1 cellular context compared by ENCODE assay signal in genomic region chr17:13127921-13128582, GRCh38.
A peak's percentile ranks its signal among the peaks of the same experiment; 100 is the strongest.
TF ChIP-seq lines count a peak whose summit lies in the region.

No MANE protein-coding gene starts in this region.

TF ChIP-seq in K562, 482 proteins besides CTCF, POLR2A, EP300 and RAD21 (continued from another document):
- TF ChIP-seq ATF3 (IDR thresholded peaks at IDR 0.05), result peak; percentile 20; the same call in 1 of the 2 replicates
- no peak for TF ChIP-seq ATF3 (CRISPR knock-in tag; conservative IDR thresholded peaks at IDR 0.05)
